8 cellular contexts compared by ENCODE assay signal in genomic region chr4:88382621-88383020, GRCh38. TPM values are rescaled to one million over a fixed set of nuclear protein-coding genes. Genes with fewer than 3 reads are reported as not detected.
DNase-seq lines count a peak whose midpoint lies in the region; ATAC-seq, FAIRE-seq and TF ChIP-seq lines count a peak whose summit lies in the region.

No MANE protein-coding gene starts in this region.

- no peak for TF ChIP-seq POLR2A in transverse colon (IDR thresholded peaks at IDR 0.05)

- intact Hi-C loops in transverse colon (cut with DNase I; ENCODE audit: low total_unique reads), result loop anchor here (10.0 kb wide), 1 partner anchor 88 kb away; no protein-coding TSS in a partner anchor

- no peak for FAIRE-seq in bronchial epithelial cell (lab: Jason Lieb, UNC)

- peaks cover 0 to 4% (median 0%) of the 10 kb centered on the region in 4 donors for H3K4me1 ChIP-seq in transverse colon

- H3K36me3 ChIP-seq in bronchial epithelial cell (ENCODE audit: control insufficient read depth, insufficient read depth, low read length) (no peaks in the 10 kb centered on the region), transverse colon (no peaks in the 10 kb centered on the region), H7 (replicated peaks; ENCODE audit: control insufficient read depth, insufficient read depth, low read length) (no peaks in the 10 kb centered on the region; the same call in 1 of the 2 replicates)

- 10% methylated on average over 1 of the region's 1 CpG; no CpG with 5 or more reads in 1 of the 2 donors for WGBS in transverse colon (ENCODE audit: low coverage in 1 of 2), 2 donors

- TF ChIP-seq CTCF in bronchial epithelial cell (IDR thresholded peaks at IDR 0.05; ENCODE audit: insufficient read depth, low read length, severe bottlenecking), result no peak
- TF ChIP-seq CTCF in transverse colon (IDR thresholded peaks at IDR 0.05), result no peak

- peak overlapping the region; percentile 69 for H3K4me3 Mint-ChIP-seq in T-helper 1 cell treated with Interleukin-12 subunit alpha and Interleukin-12 subunit beta and Interleukin-4 antibody, amounts not matched to agents 30 μg/mL and 1 μg/mL, for 36 hours
- peak overlapping the region; percentile 56 for H3K4me3 Mint-ChIP-seq in stimulated activated naive CD8-positive, alpha-beta T cell treated with anti-CD3 and anti-CD28 coated beads, Interleukin-15, Interleukin-2, amounts not matched to agents 100 ng/mL and 50 ng/mL, for 24 hours

- peaks cover 54% of the 10 kb centered on the region for H3K36me3 Mint-ChIP-seq in T-helper 1 cell treated with Interleukin-12 subunit alpha and Interleukin-12 subunit beta and Interleukin-4 antibody, amounts not matched to agents 30 μg/mL and 1 μg/mL, for 36 hours (ENCODE audit: low read depth)
- H3K36me3 Mint-ChIP-seq in stimulated activated naive CD8-positive, alpha-beta T cell treated with anti-CD3 and anti-CD28 coated beads, Interleukin-15, Interleukin-2, amounts not matched to agents 100 ng/mL and 50 ng/mL, for 24 hours (ENCODE audit: low read depth), result peaks cover 19% of the 10 kb centered on the region

- peak overlapping the region; percentile 98 for H3K27ac Mint-ChIP-seq in T-helper 1 cell treated with Interleukin-12 subunit alpha and Interleukin-12 subunit beta and Interleukin-4 antibody, amounts not matched to agents 30 μg/mL and 1 μg/mL, for 36 hours
- peak overlapping the region; percentile 91 for H3K27ac Mint-ChIP-seq in stimulated activated naive CD8-positive, alpha-beta T cell treated with anti-CD3 and anti-CD28 coated beads, Interleukin-15, Interleukin-2, amounts not matched to agents 100 ng/mL and 50 ng/mL, for 24 hours

- H3K27me3 ChIP-seq in bronchial epithelial cell (ENCODE audit: control insufficient read depth, insufficient read depth, low read length) (no peaks in the 10 kb centered on the region), transverse colon (no peaks in the 10 kb centered on the region), H7 (ENCODE audit: control insufficient read depth, insufficient read depth, low read length) (peaks cover 9% of the 10 kb centered on the region)

- peaks cover 50% of the 10 kb centered on the region for H3K4me1 Mint-ChIP-seq in T-helper 1 cell treated with Interleukin-12 subunit alpha and Interleukin-12 subunit beta and Interleukin-4 antibody, amounts not matched to agents 30 μg/mL and 1 μg/mL, for 36 hours (ENCODE audit: low read depth)
- H3K4me1 Mint-ChIP-seq in stimulated activated naive CD8-positive, alpha-beta T cell treated with anti-CD3 and anti-CD28 coated beads, Interleukin-15, Interleukin-2, amounts not matched to agents 100 ng/mL and 50 ng/mL, for 24 hours (ENCODE audit: low read depth), result peaks cover 46% of the 10 kb centered on the region

- peaks cover 14% of the 10 kb centered on the region for H3K9me3 Mint-ChIP-seq in T-helper 1 cell treated with Interleukin-12 subunit alpha and Interleukin-12 subunit beta and Interleukin-4 antibody, amounts not matched to agents 30 μg/mL and 1 μg/mL, for 36 hours
- no peaks in the 10 kb centered on the region for H3K9me3 Mint-ChIP-seq in stimulated activated naive CD8-positive, alpha-beta T cell treated with anti-CD3 and anti-CD28 coated beads, Interleukin-15, Interleukin-2, amounts not matched to agents 100 ng/mL and 50 ng/mL, for 24 hours

- in situ Hi-C loops in transverse colon (cut with MboI; ENCODE audit: low pct_ligation_motif_present in 1 of 4, low pct_unique_long_range_greater_than_20kb in 1 of 4, low sequenced_read_pairs in 3 of 4), result loop anchor here in 1 of 4 donors (25.0 kb wide), 1 partner anchor 345 kb away; no protein-coding TSS in a partner anchor

- no peaks in the 10 kb centered on the region for H3K9me3 ChIP-seq in transverse colon

- DNase-seq in bronchial epithelial cell (ENCODE audit: low read depth) (peak; percentile 5), DMS 273 (lab: John Stamatoyannopoulos, UW; ENCODE audit: unreplicated experiment) (no peak), NAMALWA (ENCODE audit: low spot score) (no peak), transverse colon (no peak), H7 (no peak)

- peak overlapping the region in 1 of 4 donors; percentile 23 for H3K27ac ChIP-seq in transverse colon

- H3K4me3 ChIP-seq in bronchial epithelial cell (ENCODE audit: low read depth, low read length) (no peak overlapping the region), transverse colon (no peak overlapping the region), H7 (ENCODE audit: insufficient read depth, low read depth, low read length) (no peak overlapping the region)

- H3K27me3 Mint-ChIP-seq in T-helper 1 cell treated with Interleukin-12 subunit alpha and Interleukin-12 subunit beta and Interleukin-4 antibody, amounts not matched to agents 30 μg/mL and 1 μg/mL, for 36 hours (ENCODE audit: low read depth), result no peaks in the 10 kb centered on the region
- no peaks in the 10 kb centered on the region for H3K27me3 Mint-ChIP-seq in stimulated activated naive CD8-positive, alpha-beta T cell treated with anti-CD3 and anti-CD28 coated beads, Interleukin-15, Interleukin-2, amounts not matched to agents 100 ng/mL and 50 ng/mL, for 24 hours

- peak; percentile 38 for ATAC-seq in GM21423 (IDR thresholded peaks at IDR 0.05; ENCODE audit: unreplicated experiment)

- TF ChIP-seq EP300 in transverse colon (IDR thresholded peaks at IDR 0.05; ENCODE audit: low read depth), result no peak

RNA-seq across cellular contexts. Expression of gene HERC6, which starts 4.0 kb away (rescaled TPM):
- total RNA-seq in bronchial epithelial cell (1.1 and 2.2 TPM in 2 replicates), transverse colon (10 to 100 TPM in 1 of 4 donors, 1 to 10 TPM in 3; 3.2 to 15.2 (median 5.8) TPM)
- total RNA-seq in H7 (2014; rRNA removed; shearing (Covaris generic)), result 1.9 and 2.9 TPM in 2 replicates
